In the genomic region with DNA sequence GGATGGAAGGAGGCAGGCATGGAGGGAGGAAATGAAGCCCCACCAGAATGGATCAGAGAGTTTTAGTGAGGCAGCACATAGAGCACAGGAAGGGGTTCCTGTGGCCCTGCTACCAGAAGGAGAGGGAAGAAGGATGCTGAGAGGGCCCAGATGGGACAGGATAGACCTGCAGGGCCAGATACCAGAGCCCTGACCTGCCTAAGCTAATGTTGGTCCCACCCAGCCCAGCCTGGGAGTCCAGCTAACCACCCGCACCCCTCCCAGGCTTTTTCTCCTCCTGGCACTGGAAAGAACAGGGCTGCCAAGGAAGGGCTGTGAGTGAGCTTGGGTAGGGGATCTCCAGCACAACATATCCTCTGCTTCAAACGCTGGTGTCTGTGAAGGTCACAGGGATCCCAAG, we compare ENCODE assay signal across 1 cellular context.
TF ChIP-seq lines count a peak whose summit lies in the region.

No MANE protein-coding gene starts in this region.

TF ChIP-seq in HCT116, 20 proteins besides CTCF, POLR2A, EP300 and RAD21:
- no peak for TF ChIP-seq CEBPB (IDR thresholded peaks at IDR 0.05; ENCODE audit: low read depth)
- TF ChIP-seq CBX3 (IDR thresholded peaks at IDR 0.05; ENCODE audit: low read depth), result no peak
- TF ChIP-seq TCF7L2 (IDR thresholded peaks at IDR 0.05; ENCODE audit: borderline replicate concordance, extremely low read depth, insufficient read depth, insufficient read length), result no peak
- TF ChIP-seq EZH2phosphoT487 (IDR thresholded peaks at IDR 0.05; ENCODE audit: borderline replicate concordance), result no peak
- no peak for TF ChIP-seq EZH2 (IDR thresholded peaks at IDR 0.05)
- TF ChIP-seq FOSL1 (IDR thresholded peaks at IDR 0.05; ENCODE audit: low read depth), result no peak
- TF ChIP-seq, protein P1, sequence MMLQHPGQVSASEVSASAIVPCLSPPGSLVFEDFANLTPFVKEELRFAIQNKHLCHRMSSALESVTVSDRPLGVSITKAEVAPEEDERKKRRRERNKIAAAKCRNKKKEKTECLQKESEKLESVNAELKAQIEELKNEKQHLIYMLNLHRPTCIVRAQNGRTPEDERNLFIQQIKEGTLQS (IDR thresholded peaks at IDR 0.05), result no peak
- TF ChIP-seq REST (IDR thresholded peaks at IDR 0.05; ENCODE audit: low read depth), result no peak
- no peak for TF ChIP-seq ZFX (IDR thresholded peaks at IDR 0.05)
- no peak for TF ChIP-seq ELF1 (IDR thresholded peaks at IDR 0.05; ENCODE audit: borderline replicate concordance, low read depth)
- TF ChIP-seq MAX (IDR thresholded peaks at IDR 0.05), result no peak
- no peak for TF ChIP-seq ZNF274 (IDR thresholded peaks at IDR 0.05; ENCODE audit: low read depth, low read length)
- no peak for TF ChIP-seq SRF (IDR thresholded peaks at IDR 0.05; ENCODE audit: low read depth)
- no peak for TF ChIP-seq SIN3A (IDR thresholded peaks at IDR 0.05; ENCODE audit: low read depth)
TF ChIP-seq in HCT116: peak in this region for 0.
